Comparison of ENCODE assay signal across 20 cellular contexts in genomic region chr18:61609131-61609530, GRCh38.
DNase-seq lines count a peak whose midpoint lies in the region; ATAC-seq and TF ChIP-seq lines count a peak whose summit lies in the region.
"Had no signal": no experiment of that assay in that cellular context is flagged by ENCODE, and none has a peak within 500 bp of the region (broad histone marks: within the 10 kb centered on the region; RNA-seq: fewer than 3 reads in every experiment).

No MANE protein-coding gene starts in this region.

- H3K27me3 ChIP-seq in dorsolateral prefrontal cortex: peaks cover 0 to 12% (median 0%) of the 10 kb centered on the region in 45 donors
- no peaks in the 10 kb centered on the region for H3K27me3 ChIP-seq in tibial nerve
- H3K27me3 ChIP-seq: BE2C, MG63, SJSA1 had no signal

- TF ChIP-seq EP300 in tibial nerve (IDR thresholded peaks at IDR 0.05): no peak

- intact Hi-C loops in left colon (cut with DNase I, micrococcal nuclease): no loop called here
- intact Hi-C loops in dorsolateral prefrontal cortex (cut with DNase I): no loop called here

- no peaks in the 10 kb centered on the region for H3K36me3 ChIP-seq in tibial nerve
- H3K36me3 ChIP-seq: BE2C, MG63, SJSA1 had no signal

- H3K4me3 ChIP-seq in dorsolateral prefrontal cortex (no peak overlapping the region), tibial nerve (no peak overlapping the region)
- H3K4me3 ChIP-seq: A549, MG63, SJSA1 had no signal

- DNase-seq in GM03348 (ENCODE audit: low spot score) (peak; percentile 51), amniotic epithelial cell (ENCODE audit: low read depth) (peak; percentile 16), fibroblast of peridontal ligament (ENCODE audit: extremely low read depth) (peak; percentile 24), left colon (no peak), dorsolateral prefrontal cortex (no peak), tibial nerve (ENCODE audit: low spot score in 2 of 2) (no peak), COLO668 (lab: John Stamatoyannopoulos, UW; ENCODE audit: unreplicated experiment) (no peak)
- DNase-seq: BE2C; Calu3; CD8-positive, alpha-beta memory T cell; DMS79 treated with DMSO at 0.1 percent for 48 hours; KBM-7; MG63; NCI-H2029; NCI-H446 treated with DMSO at 0.1 percent for 48 hours; NCI-H526 treated with DMSO at 0.1 percent for 48 hours; Right ventricle myocardium superior; RPMI8226 had no signal

- peaks cover 0 to 12% (median 3%) of the 10 kb centered on the region in 4 donors for H3K4me1 ChIP-seq in tibial nerve
- H3K4me1 ChIP-seq: BE2C had no signal

- no peak for TF ChIP-seq POLR2A in tibial nerve (IDR thresholded peaks at IDR 0.05)

- H3K9me3 ChIP-seq in tibial nerve: no peaks in the 10 kb centered on the region
- H3K9me3 ChIP-seq: A549, BE2C, MG63 had no signal

- ATAC-seq in left colon: no peak
- ATAC-seq: A549 had no signal

- H3K27ac ChIP-seq in dorsolateral prefrontal cortex (no peak overlapping the region), tibial nerve (no peak overlapping the region)
- H3K27ac ChIP-seq: A549 had no signal

- TF ChIP-seq CTCF in dorsolateral prefrontal cortex (IDR thresholded peaks at IDR 0.05 in 54 of 56, conservative IDR thresholded peaks at IDR 0.05 in 2 of 56; ENCODE audit: low read depth in 1 of 56, partially characterized antibody in 56 of 56) (no peak), tibial nerve (IDR thresholded peaks at IDR 0.05) (no peak)

Comparison
In these comparisons a context has a peak if more than half of its experiments do, and no peak if none do; other contexts are left out.
1. DNase-seq: peak in GM03348 (single experiment), amniotic epithelial cell (single experiment) and fibroblast of peridontal ligament (single experiment); none in left colon (0 of 2), dorsolateral prefrontal cortex (0 of 10), tibial nerve (0 of 2) and COLO668 (single experiment).